8 cellular contexts compared by ENCODE assay signal in genomic region chr1:151326619-151327222, GRCh38. TPM values are rescaled to one million over a fixed set of nuclear protein-coding genes. Genes with fewer than 3 reads are reported as not detected.
DNase-seq lines count a peak whose midpoint lies in the region; ATAC-seq, FAIRE-seq and TF ChIP-seq lines count a peak whose summit lies in the region.

No MANE protein-coding gene starts in this region.

- H2AFZ ChIP-seq in astrocyte (ENCODE audit: low read depth, low read length) = peak overlapping the region; percentile 13
- peak overlapping the region; percentile 43 for H2AFZ ChIP-seq in hepatocyte

- H3K36me3 ChIP-seq in astrocyte (ENCODE audit: insufficient read depth, low read length) = peaks cover 19% of the 10 kb centered on the region
- H3K36me3 ChIP-seq in hepatocyte (replicated peaks; ENCODE audit: insufficient read depth, low read depth) = no peaks in the 10 kb centered on the region

- H3K4me3 Mint-ChIP-seq in astrocyte (ENCODE audit: unreplicated experiment) = peak overlapping the region; percentile 90

- peaks cover 55% of the 10 kb centered on the region for H3K79me2 ChIP-seq in astrocyte (ENCODE audit: insufficient read depth, low read length)
- peaks cover 54% of the 10 kb centered on the region for H3K79me2 ChIP-seq in hepatocyte

- H3K4me2 ChIP-seq in astrocyte (ENCODE audit: low read length) (peak overlapping the region; percentile 99), hepatocyte (peak overlapping the region; percentile 79)

- DNase-seq in Ammon's horn (ENCODE audit: low spot score) (peak; percentile 64), RWPE1 (ENCODE audit: low spot score) (peak; percentile 67), astrocyte (ENCODE audit: low read depth) (no peak), hepatocyte (ENCODE audit: low spot score) (peak; percentile 60), skeletal muscle cell (ENCODE audit: low read depth) (no peak), islet precursor cell (no peak)

- POLR2A ChIA-PET in RWPE1 (lab: Yijun Ruan, JAX; ENCODE audit: low non-redundant PET) = no interaction called here

- H4K20me1 ChIP-seq in astrocyte (ENCODE audit: insufficient read depth, low read length) (peaks cover 40% of the 10 kb centered on the region), hepatocyte (ENCODE audit: insufficient read depth, poor library complexity, severe bottlenecking) (no peaks in the 10 kb centered on the region)

- no peaks in the 10 kb centered on the region for H3K9me2 ChIP-seq in hepatocyte (replicated peaks; ENCODE audit: insufficient read depth)

- no peaks in the 10 kb centered on the region for H3K27me3 ChIP-seq in astrocyte (ENCODE audit: insufficient read depth, low read length)
- H3K27me3 ChIP-seq in hepatocyte = no peaks in the 10 kb centered on the region

- 5% methylated on average over 12 of the region's 12 CpGs for WGBS in hepatocyte (ENCODE audit: low lambda C conversion rate, missing lambda C conversion rate)

- peaks cover 11% of the 10 kb centered on the region for H3K36me3 Mint-ChIP-seq in astrocyte (ENCODE audit: low read depth, unreplicated experiment)

- H3K9me3 ChIP-seq in astrocyte (ENCODE audit: insufficient read depth, low read depth, low read length) (no peaks in the 10 kb centered on the region), hepatocyte (ENCODE audit: low read depth) (no peaks in the 10 kb centered on the region)

- ATAC-seq in GM18861 (IDR thresholded peaks at IDR 0.05; ENCODE audit: unreplicated experiment) (peak; percentile 25), HG03108 (IDR thresholded peaks at IDR 0.05; ENCODE audit: unreplicated experiment) (peak; percentile 52)

- H3K9ac ChIP-seq in astrocyte (ENCODE audit: low read length) = peak overlapping the region; percentile 93

- H3K27ac ChIP-seq in RWPE1 (peak overlapping the region; percentile 88), astrocyte (ENCODE audit: low read depth, low read length) (peak overlapping the region; percentile 93), hepatocyte (peak overlapping the region; percentile 96)

- H3K4me1 ChIP-seq in astrocyte (ENCODE audit: insufficient read depth, low read length) (peaks cover 29% of the 10 kb centered on the region), hepatocyte (ENCODE audit: insufficient read depth) (peaks cover 18% of the 10 kb centered on the region)

- H3K4me3 ChIP-seq in astrocyte (ENCODE audit: insufficient read depth, low read depth, low read length) (peak overlapping the region; percentile 92), hepatocyte (peak overlapping the region; percentile 65), skeletal muscle cell (ENCODE audit: low read depth, low read length) (peak overlapping the region; percentile 74)

- peaks cover 12% of the 10 kb centered on the region for H3K4me1 Mint-ChIP-seq in astrocyte (ENCODE audit: low read depth, unreplicated experiment)

- peak overlapping the region; percentile 88 for H3K27ac Mint-ChIP-seq in astrocyte (ENCODE audit: unreplicated experiment)

- H3K9me3 Mint-ChIP-seq in astrocyte (ENCODE audit: unreplicated experiment) = no peaks in the 10 kb centered on the region

- TF ChIP-seq CTCF in RWPE1 (conservative IDR thresholded peaks at IDR 0.05; ENCODE audit: low read depth) (no peak), astrocyte (IDR thresholded peaks at IDR 0.05; ENCODE audit: insufficient read depth, low read depth, low read length) (no peak), hepatocyte (IDR thresholded peaks at IDR 0.05; ENCODE audit: poor library complexity) (no peak)

- FAIRE-seq in astrocyte (lab: Jason Lieb, UNC) = no peak

- CTCF ChIA-PET in RWPE1 (lab: Yijun Ruan, JAX) = interaction anchor here (1.4 kb wide), 1 partner anchor 26 kb away, joined by 5 read pairs; no protein-coding TSS in a partner anchor

- H3K27me3 Mint-ChIP-seq in astrocyte (ENCODE audit: low read depth, unreplicated experiment) = no peaks in the 10 kb centered on the region

RNA-seq across cellular contexts. Expression of gene PI4KB, which starts 0.5 kb away (rescaled TPM):
- total RNA-seq in astrocyte = 59.4 and 67.8 TPM in 2 replicates
- total RNA-seq in hepatocyte = 42.1 and 49.9 TPM in 2 replicates
- 55.1 and 60.4 TPM in 2 replicates for polyA plus RNA-seq in hepatocyte

RNA-seq across cellular contexts. Expression of gene RFX5, which starts 20.3 kb away (rescaled TPM):
- 55.3 and 61.3 TPM in 2 replicates for total RNA-seq in astrocyte
- 43.0 and 48.8 TPM in 2 replicates for total RNA-seq in hepatocyte
- 14.1 and 18.0 TPM in 2 replicates for polyA plus RNA-seq in hepatocyte

RNA-seq across cellular contexts. Expression of gene ZNF687, which starts 44.6 kb away (rescaled TPM):
- total RNA-seq in astrocyte = 15.4 and 19.1 TPM in 2 replicates
- 16.8 and 19.9 TPM in 2 replicates for total RNA-seq in hepatocyte
- polyA plus RNA-seq in hepatocyte = 3.6 and 4.3 TPM in 2 replicates

RNA-seq across cellular contexts. Expression of gene SELENBP1, which starts 45.8 kb away (rescaled TPM):
- 7.2 and 7.3 TPM in 2 replicates for total RNA-seq in astrocyte
- 49.1 and 63.9 TPM in 2 replicates for total RNA-seq in hepatocyte
- polyA plus RNA-seq in hepatocyte = 86.4 and 101 TPM in 2 replicates

Comparison
In these comparisons a context has a peak if more than half of its experiments do, and no peak if none do; other contexts are left out.
1. DNase-seq: peak in Ammon's horn (single experiment), RWPE1 (single experiment) and hepatocyte (single experiment); none in astrocyte (single experiment), skeletal muscle cell (single experiment) and islet precursor cell (single experiment).
2. Peak in every context shown above with its lines, with median percentiles within 50 percentile points of each other: H3K27ac ChIP-seq and H3K4me3 ChIP-seq.